1 cellular context compared by ENCODE assay signal in the genomic region with DNA sequence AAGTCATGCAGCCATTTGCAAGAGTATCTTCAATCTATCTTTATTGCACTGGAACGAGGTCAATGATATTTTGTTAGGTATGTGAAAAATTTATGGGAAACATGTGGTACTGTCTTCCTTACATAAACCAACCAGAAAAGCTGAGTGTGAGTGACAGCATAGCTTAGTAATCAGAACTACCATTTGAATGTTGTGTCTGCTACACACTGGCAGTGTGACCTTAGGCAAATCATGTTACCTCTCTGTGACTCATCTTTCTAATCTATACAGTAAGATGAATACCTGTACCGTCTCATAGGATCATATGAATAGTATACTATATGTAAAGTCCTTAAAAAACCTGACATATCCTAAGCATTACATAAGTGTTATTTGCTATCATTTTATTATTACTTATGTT.
TF ChIP-seq lines count a peak whose summit lies in the region.

No MANE protein-coding gene starts in this region.

TF ChIP-seq in SK-N-SH treated with all-trans-retinoic acid at 6 μM for 48 hours, 23 proteins besides CTCF, POLR2A, EP300 and RAD21 (continued from another document):
- TF ChIP-seq, protein P1, sequence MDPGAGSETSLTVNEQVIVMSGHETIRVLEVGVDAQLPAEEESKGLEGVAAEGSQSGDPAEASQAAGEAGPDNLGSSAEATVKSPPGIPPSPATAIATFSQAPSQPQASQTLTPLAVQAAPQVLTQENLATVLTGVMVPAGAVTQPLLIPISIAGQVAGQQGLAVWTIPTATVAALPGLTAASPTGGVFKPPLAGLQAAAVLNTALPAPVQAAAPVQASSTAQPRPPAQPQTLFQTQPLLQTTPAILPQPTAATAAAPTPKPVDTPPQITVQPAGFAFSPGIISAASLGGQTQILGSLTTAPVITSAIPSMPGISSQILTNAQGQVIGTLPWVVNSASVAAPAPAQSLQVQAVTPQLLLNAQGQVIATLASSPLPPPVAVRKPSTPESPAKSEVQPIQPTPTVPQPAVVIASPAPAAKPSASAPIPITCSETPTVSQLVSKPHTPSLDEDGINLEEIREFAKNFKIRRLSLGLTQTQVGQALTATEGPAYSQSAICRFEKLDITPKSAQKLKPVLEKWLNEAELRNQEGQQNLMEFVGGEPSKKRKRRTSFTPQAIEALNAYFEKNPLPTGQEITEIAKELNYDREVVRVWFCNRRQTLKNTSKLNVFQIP (CRISPR knock-in tag; IDR thresholded peaks at IDR 0.05; ENCODE audit: borderline replicate concordance, low read depth): no peak
- TF ChIP-seq ZNF565 (CRISPR knock-in tag; conservative IDR thresholded peaks at IDR 0.05; ENCODE audit: low read depth): no peak
- TF ChIP-seq TCF4 (CRISPR knock-in tag; IDR thresholded peaks at IDR 0.05; ENCODE audit: borderline replicate concordance): no peak
- no peak for TF ChIP-seq OSR1 (CRISPR knock-in tag; IDR thresholded peaks at IDR 0.05)
- TF ChIP-seq RARB (CRISPR knock-in tag; IDR thresholded peaks at IDR 0.05): no peak
- no peak for TF ChIP-seq ESRRG (CRISPR knock-in tag; IDR thresholded peaks at IDR 0.05)
- no peak for TF ChIP-seq ZFP30 (CRISPR knock-in tag; IDR thresholded peaks at IDR 0.05)
- TF ChIP-seq, protein P2, sequence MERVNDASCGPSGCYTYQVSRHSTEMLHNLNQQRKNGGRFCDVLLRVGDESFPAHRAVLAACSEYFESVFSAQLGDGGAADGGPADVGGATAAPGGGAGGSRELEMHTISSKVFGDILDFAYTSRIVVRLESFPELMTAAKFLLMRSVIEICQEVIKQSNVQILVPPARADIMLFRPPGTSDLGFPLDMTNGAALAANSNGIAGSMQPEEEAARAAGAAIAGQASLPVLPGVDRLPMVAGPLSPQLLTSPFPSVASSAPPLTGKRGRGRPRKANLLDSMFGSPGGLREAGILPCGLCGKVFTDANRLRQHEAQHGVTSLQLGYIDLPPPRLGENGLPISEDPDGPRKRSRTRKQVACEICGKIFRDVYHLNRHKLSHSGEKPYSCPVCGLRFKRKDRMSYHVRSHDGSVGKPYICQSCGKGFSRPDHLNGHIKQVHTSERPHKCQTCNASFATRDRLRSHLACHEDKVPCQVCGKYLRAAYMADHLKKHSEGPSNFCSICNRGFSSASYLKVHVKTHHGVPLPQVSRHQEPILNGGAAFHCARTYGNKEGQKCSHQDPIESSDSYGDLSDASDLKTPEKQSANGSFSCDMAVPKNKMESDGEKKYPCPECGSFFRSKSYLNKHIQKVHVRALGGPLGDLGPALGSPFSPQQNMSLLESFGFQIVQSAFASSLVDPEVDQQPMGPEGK (CRISPR knock-in tag; IDR thresholded peaks at IDR 0.05; ENCODE audit: borderline replicate concordance): no peak
TF ChIP-seq in SK-N-SH treated with all-trans-retinoic acid at 6 μM for 48 hours: peak in this region for 0.
